36 cellular contexts compared by ENCODE assay signal in genomic region chr6:101921829-101922450, GRCh38.
"Had no signal": no experiment of that assay in that cellular context is flagged by ENCODE, and none has a peak within 500 bp of the region (broad histone marks: within the 10 kb centered on the region; RNA-seq: fewer than 3 reads in every experiment).

No MANE protein-coding gene starts in this region.

- H3K9me3 Mint-ChIP-seq: activated B cell treated with CpG ODN at 0.5 μM for 24 hours; activated CD4-positive, alpha-beta T cell treated with anti-CD3 and anti-CD28 coated beads, Interleukin-2, amount 10 ng/mL, durations not matched to agents 24 days and 14 days; activated CD8-positive, alpha-beta T cell treated with anti-CD3 and anti-CD28 coated beads for 36 hours; activated naive CD4-positive, alpha-beta T cell treated with anti-CD3 and anti-CD28 coated beads, Interleukin-2, amount 50 U/mL, for 72 hours; activated naive CD8-positive, alpha-beta T cell treated with anti-CD3 and anti-CD28 coated beads for 36 hours; activated T-cell treated with anti-CD3 and anti-CD28 coated beads, Interleukin-2, amount 50 U/mL, for 4 hours; activated T-helper 1 cell treated with anti-CD3 and anti-CD28 coated beads, Interleukin-12 subunit alpha, Interleukin-12 subunit beta, Interleukin-2, Interleukin-4 antibody, amounts not matched to agents 30 ng/mL and 10 ng/mL and 1 ng/mL, durations not matched to agents 14 hours and 24 hours and 36 hours; activated T-helper 17 cell treated with anti-CD3 and anti-CD28 coated beads, Interleukin-2, amount 50 U/mL, for 72 hours; T-helper 1 cell treated with Interleukin-12 subunit alpha and Interleukin-12 subunit beta and Interleukin-4 antibody, amounts not matched to agents 30 μg/mL and 1 μg/mL, for 36 hours; T-helper 2 cell treated with Interferon-gamma antibody and Interleukin-4, amounts not matched to agents 5 μg/mL and 100 μg/mL, for 36 hours had no signal

- H3K36me3 ChIP-seq: adrenal gland, brain microvascular endothelial cell, breast epithelium had no signal

- H3K4me3 ChIP-seq: adrenal gland, body of pancreas, breast epithelium had no signal

- H3K36me3 Mint-ChIP-seq: activated CD4-positive, alpha-beta memory T cell treated with anti-CD3 and anti-CD28 coated beads for 36 hours; activated naive CD4-positive, alpha-beta T cell treated with anti-CD3 and anti-CD28 coated beads, Interleukin-2, amount 50 U/mL, for 72 hours; activated naive CD8-positive, alpha-beta T cell treated with anti-CD3 and anti-CD28 coated beads for 36 hours had no signal

- H3K4me1 ChIP-seq: adrenal gland, body of pancreas, breast epithelium had no signal

- H3K27me3 ChIP-seq: adrenal gland, body of pancreas, brain microvascular endothelial cell, breast epithelium had no signal

- ATAC-seq: activated CD8-positive, alpha-beta T cell treated with anti-CD3 and anti-CD28 coated beads for 36 hours; activated naive CD4-positive, alpha-beta T cell treated with anti-CD3 and anti-CD28 coated beads, Interleukin-2, amount 50 U/mL, for 72 hours; activated T-cell treated with anti-CD3 and anti-CD28 coated beads, Interleukin-2, amount 50 U/mL, for 4 hours; activated T-cell treated with anti-CD3 and anti-CD28 coated beads, Interleukin-2, amount 50 U/mL, for 72 hours; activated T-helper 17 cell treated with anti-CD3 and anti-CD28 coated beads, Interleukin-2, amount 50 U/mL, for 72 hours; body of pancreas had no signal

- H3K27ac ChIP-seq: adrenal gland, body of pancreas, brain microvascular endothelial cell, breast epithelium, VCaP had no signal

- FAIRE-seq: astrocyte, TTC549 had no signal

- H3K4me3 Mint-ChIP-seq: activated B cell treated with CpG ODN at 0.5 μM for 24 hours; activated CD4-positive, alpha-beta memory T cell treated with anti-CD3 and anti-CD28 coated beads for 36 hours; activated CD4-positive, alpha-beta T cell treated with anti-CD3 and anti-CD28 coated beads, Interleukin-2, amount 10 ng/mL, durations not matched to agents 24 days and 14 days; activated CD8-positive, alpha-beta T cell treated with anti-CD3 and anti-CD28 coated beads for 36 hours; activated naive CD4-positive, alpha-beta T cell treated with anti-CD3 and anti-CD28 coated beads for 36 hours; activated naive CD8-positive, alpha-beta T cell treated with anti-CD3 and anti-CD28 coated beads for 36 hours; activated T-cell treated with anti-CD3 and anti-CD28 coated beads, Interleukin-2, amount 50 U/mL, for 4 hours; activated T-cell treated with anti-CD3 and anti-CD28 coated beads, Interleukin-2, amount 50 U/mL, for 72 hours; activated T-helper 1 cell treated with anti-CD3 and anti-CD28 coated beads, Interleukin-12 subunit alpha, Interleukin-12 subunit beta, Interleukin-2, Interleukin-4 antibody, amounts not matched to agents 30 ng/mL and 10 ng/mL and 1 ng/mL, durations not matched to agents 14 hours and 24 hours and 36 hours; activated T-helper 17 cell treated with anti-CD3 and anti-CD28 coated beads, Interleukin-2, amount 50 U/mL, for 72 hours; T-helper 1 cell treated with Interleukin-12 subunit alpha and Interleukin-12 subunit beta and Interleukin-4 antibody, amounts not matched to agents 30 μg/mL and 1 μg/mL, for 36 hours; T-helper 2 cell treated with Interferon-gamma antibody and Interleukin-4, amounts not matched to agents 5 μg/mL and 100 μg/mL, for 36 hours had no signal

- H3K27me3 Mint-ChIP-seq: activated B cell treated with CpG ODN at 0.5 μM for 24 hours; activated CD4-positive, alpha-beta memory T cell treated with anti-CD3 and anti-CD28 coated beads for 36 hours; activated CD4-positive, alpha-beta T cell treated with anti-CD3 and anti-CD28 coated beads, Interleukin-2, amount 10 ng/mL, durations not matched to agents 24 days and 14 days; activated CD8-positive, alpha-beta T cell treated with anti-CD3 and anti-CD28 coated beads for 36 hours; activated naive CD8-positive, alpha-beta T cell treated with anti-CD3 and anti-CD28 coated beads for 36 hours; activated T-helper 17 cell treated with anti-CD3 and anti-CD28 coated beads, Interleukin-2, amount 50 U/mL, for 72 hours had no signal

- DNase-seq: activated B cell treated with CpG ODN at 0.5 μM for 24 hours; activated CD4-positive, alpha-beta memory T cell treated with anti-CD3 and anti-CD28 coated beads for 36 hours; activated CD4-positive, alpha-beta T cell treated with anti-CD3 and anti-CD28 coated beads for 4 hours; activated CD4-positive, alpha-beta T cell treated with anti-CD3 and anti-CD28 coated beads, Interleukin-2, amount 10 ng/mL, durations not matched to agents 24 days and 14 days; activated CD4-positive, alpha-beta T cell treated with anti-CD3 and anti-CD28 coated beads, Interleukin-2, amount 50 U/mL, for 1 hour; activated CD4-positive, alpha-beta T cell treated with anti-CD3 and anti-CD28 coated beads, Interleukin-2, amount 50 U/mL, for 4 hours; activated CD4-positive, CD25-positive, alpha-beta regulatory T cell treated with anti-CD3 and anti-CD28 coated beads, Interleukin-2, amount 50 U/mL, for 72 hours; activated CD8-positive, alpha-beta memory T cell treated with anti-CD3 and anti-CD28 coated beads, Interleukin-2, amount 50 U/mL, for 4 hours; activated CD8-positive, alpha-beta T cell treated with anti-CD3 and anti-CD28 coated beads for 36 hours; activated effector memory CD4-positive, alpha-beta T cell treated with anti-CD3 and anti-CD28 coated beads, Interleukin-2, amount 50 U/mL, for 16 hours; activated gamma-delta T cell treated with Interleukin-2 at 50 U/mL for 16 hours; activated naive CD4-positive, alpha-beta T cell; activated naive CD4-positive, alpha-beta T cell treated with anti-CD3 and anti-CD28 coated beads for 36 hours; activated naive CD4-positive, alpha-beta T cell treated with anti-CD3 and anti-CD28 coated beads, Interleukin-2, amount 50 U/mL, for 16 hours; activated naive CD8-positive, alpha-beta T cell treated with anti-CD3 and anti-CD28 coated beads for 36 hours; activated T-cell treated with anti-CD3 and anti-CD28 coated beads for 4 hours; activated T-cell treated with anti-CD3 and anti-CD28 coated beads, Interleukin-2, amount 50 U/mL, for 1 hour; activated T-cell treated with anti-CD3 and anti-CD28 coated beads, Interleukin-2, amount 50 U/mL, for 4 hours; activated T-cell treated with anti-CD3 and anti-CD28 coated beads, Interleukin-2, amount 50 U/mL, for 72 hours; adrenal gland; amniotic stem cell; aorta; body of pancreas; brain microvascular endothelial cell; central memory CD4-positive, alpha-beta T cell; T-helper 2 cell; T-helper 9 cell had no signal

- H3K4me1 Mint-ChIP-seq: activated B cell treated with CpG ODN at 0.5 μM for 24 hours; activated CD4-positive, alpha-beta T cell treated with anti-CD3 and anti-CD28 coated beads, Interleukin-2, amount 10 ng/mL, durations not matched to agents 24 days and 14 days; activated naive CD8-positive, alpha-beta T cell treated with anti-CD3 and anti-CD28 coated beads for 36 hours; activated T-helper 17 cell treated with anti-CD3 and anti-CD28 coated beads, Interleukin-2, amount 50 U/mL, for 72 hours had no signal

- H3K27ac Mint-ChIP-seq: activated B cell treated with CpG ODN at 0.5 μM for 24 hours; activated CD4-positive, alpha-beta memory T cell treated with anti-CD3 and anti-CD28 coated beads for 36 hours; activated CD4-positive, alpha-beta T cell treated with anti-CD3 and anti-CD28 coated beads, Interleukin-2, amount 10 ng/mL, durations not matched to agents 24 days and 14 days; activated CD8-positive, alpha-beta T cell treated with anti-CD3 and anti-CD28 coated beads for 36 hours; activated naive CD4-positive, alpha-beta T cell treated with anti-CD3 and anti-CD28 coated beads for 36 hours; activated naive CD4-positive, alpha-beta T cell treated with anti-CD3 and anti-CD28 coated beads, Interleukin-2, amount 50 U/mL, for 72 hours; activated naive CD8-positive, alpha-beta T cell treated with anti-CD3 and anti-CD28 coated beads for 36 hours; activated T-cell treated with anti-CD3 and anti-CD28 coated beads, Interleukin-2, amount 50 U/mL, for 72 hours; activated T-helper 1 cell treated with anti-CD3 and anti-CD28 coated beads, Interleukin-12 subunit alpha, Interleukin-12 subunit beta, Interleukin-2, Interleukin-4 antibody, amounts not matched to agents 30 ng/mL and 10 ng/mL and 1 ng/mL, durations not matched to agents 14 hours and 24 hours and 36 hours; activated T-helper 17 cell treated with anti-CD3 and anti-CD28 coated beads, Interleukin-2, amount 50 U/mL, for 72 hours; T-helper 1 cell treated with Interleukin-12 subunit alpha and Interleukin-12 subunit beta and Interleukin-4 antibody, amounts not matched to agents 30 μg/mL and 1 μg/mL, for 36 hours; T-helper 2 cell treated with Interferon-gamma antibody and Interleukin-4, amounts not matched to agents 5 μg/mL and 100 μg/mL, for 36 hours had no signal

- H3K9me3 ChIP-seq: body of pancreas, breast epithelium had no signal
